Comparison of ENCODE assay signal across 23 cellular contexts in genomic region chr12:8639936-8640335, GRCh38. TPM values are rescaled to one million over a fixed set of nuclear protein-coding genes. Genes with fewer than 3 reads are reported as not detected.
"Had no signal": no experiment of that assay in that cellular context is flagged by ENCODE, and none has a peak within 500 bp of the region (broad histone marks: within the 10 kb centered on the region; RNA-seq: fewer than 3 reads in every experiment).

No MANE protein-coding gene starts in this region.

- ATAC-seq: activated T-cell treated with anti-CD3 and anti-CD28 coated beads, Interleukin-2, amount 50 U/mL, for 72 hours; gastrocnemius medialis; heart left ventricle; psoas muscle; right lobe of liver had no signal

- H3K4me1 ChIP-seq: ascending aorta, gastrocnemius medialis, left ventricle myocardium inferior, psoas muscle, right lobe of liver, testis, upper lobe of left lung had no signal

- H3K27me3 Mint-ChIP-seq: naive B cell had no signal

- H3K4me3 Mint-ChIP-seq: activated T-cell treated with anti-CD3 and anti-CD28 coated beads, Interleukin-2, amount 50 U/mL, for 72 hours; naive B cell had no signal

- H3K36me3 ChIP-seq: ascending aorta, gastrocnemius medialis, heart left ventricle, left ventricle myocardium inferior, ovary, right lobe of liver, upper lobe of left lung, WERI-Rb-1 had no signal

- H3K27me3 ChIP-seq: ascending aorta, gastrocnemius medialis, heart left ventricle, ovary, right lobe of liver, testis, upper lobe of left lung had no signal

- FAIRE-seq: small intestine had no signal

- H3K27ac ChIP-seq: ascending aorta, coronary artery, gastrocnemius medialis, heart left ventricle, left ventricle myocardium inferior, ovary, psoas muscle, right lobe of liver, testis, upper lobe of left lung, WERI-Rb-1 had no signal

- H3K4me3 ChIP-seq: ascending aorta, coronary artery, gastrocnemius medialis, heart left ventricle, left ventricle myocardium inferior, ovary, psoas muscle, right lobe of liver, testis, upper lobe of left lung had no signal

- H3K36me3 Mint-ChIP-seq: naive B cell had no signal

- H3K9me3 Mint-ChIP-seq: activated T-cell treated with anti-CD3 and anti-CD28 coated beads, Interleukin-2, amount 50 U/mL, for 72 hours; naive B cell had no signal

- H3K27ac Mint-ChIP-seq: activated T-cell treated with anti-CD3 and anti-CD28 coated beads, Interleukin-2, amount 50 U/mL, for 72 hours had no signal

- DNase-seq: activated CD4-positive, alpha-beta T cell treated with anti-CD3 and anti-CD28 coated beads for 1 hour; activated CD8-positive, alpha-beta memory T cell treated with anti-CD3 and anti-CD28 coated beads for 24 hours; activated effector memory CD4-positive, alpha-beta T cell treated with anti-CD3 and anti-CD28 coated beads, Interleukin-2, amount 50 U/mL, for 16 hours; activated naive CD4-positive, alpha-beta T cell treated with anti-CD3 and anti-CD28 coated beads, Interleukin-2, amount 50 U/mL, for 16 hours; activated T-cell treated with anti-CD3 and anti-CD28 coated beads, Interleukin-2, amount 50 U/mL, for 72 hours; gastrocnemius medialis; heart left ventricle; left ventricle myocardium inferior; mammary epithelial cell; naive B cell; ovary; psoas muscle; right lobe of liver; small intestine; stimulated activated CD4-positive, alpha-beta T cell treated with anti-CD3 and anti-CD28 coated beads, Interleukin-15, amount 100 ng/mL, for 24 hours; stimulated activated CD4-positive, alpha-beta T cell treated with anti-CD3 and anti-CD28 coated beads, Interleukin-4, amount 100 ng/mL, for 1 hour; testis; upper lobe of left lung; WERI-Rb-1 had no signal

- H3K9me3 ChIP-seq: ascending aorta, gastrocnemius medialis, heart left ventricle, left ventricle myocardium inferior, ovary, psoas muscle, right lobe of liver, testis, upper lobe of left lung had no signal

RNA-seq across cellular contexts. Expression of gene MFAP5, which starts 22.7 kb away (rescaled TPM):
- total RNA-seq: activated T-cell treated with anti-CD3 and anti-CD28 coated beads, Interleukin-2, amount 50 U/mL, for 72 hours; mononuclear cell had no signal

RNA-seq across cellular contexts. Expression of gene AICDA, which starts 27.3 kb away (rescaled TPM):
- total RNA-seq: activated T-cell treated with anti-CD3 and anti-CD28 coated beads, Interleukin-2, amount 50 U/mL, for 72 hours; ascending aorta; gastrocnemius medialis; heart left ventricle; left ventricle myocardium inferior; mammary epithelial cell; mononuclear cell; ovary; psoas muscle; right lobe of liver; testis had no signal
- polyA plus RNA-seq: esophagus, mammary epithelial cell, ovary had no signal
